8 cellular contexts compared by ENCODE assay signal in the genomic region with DNA sequence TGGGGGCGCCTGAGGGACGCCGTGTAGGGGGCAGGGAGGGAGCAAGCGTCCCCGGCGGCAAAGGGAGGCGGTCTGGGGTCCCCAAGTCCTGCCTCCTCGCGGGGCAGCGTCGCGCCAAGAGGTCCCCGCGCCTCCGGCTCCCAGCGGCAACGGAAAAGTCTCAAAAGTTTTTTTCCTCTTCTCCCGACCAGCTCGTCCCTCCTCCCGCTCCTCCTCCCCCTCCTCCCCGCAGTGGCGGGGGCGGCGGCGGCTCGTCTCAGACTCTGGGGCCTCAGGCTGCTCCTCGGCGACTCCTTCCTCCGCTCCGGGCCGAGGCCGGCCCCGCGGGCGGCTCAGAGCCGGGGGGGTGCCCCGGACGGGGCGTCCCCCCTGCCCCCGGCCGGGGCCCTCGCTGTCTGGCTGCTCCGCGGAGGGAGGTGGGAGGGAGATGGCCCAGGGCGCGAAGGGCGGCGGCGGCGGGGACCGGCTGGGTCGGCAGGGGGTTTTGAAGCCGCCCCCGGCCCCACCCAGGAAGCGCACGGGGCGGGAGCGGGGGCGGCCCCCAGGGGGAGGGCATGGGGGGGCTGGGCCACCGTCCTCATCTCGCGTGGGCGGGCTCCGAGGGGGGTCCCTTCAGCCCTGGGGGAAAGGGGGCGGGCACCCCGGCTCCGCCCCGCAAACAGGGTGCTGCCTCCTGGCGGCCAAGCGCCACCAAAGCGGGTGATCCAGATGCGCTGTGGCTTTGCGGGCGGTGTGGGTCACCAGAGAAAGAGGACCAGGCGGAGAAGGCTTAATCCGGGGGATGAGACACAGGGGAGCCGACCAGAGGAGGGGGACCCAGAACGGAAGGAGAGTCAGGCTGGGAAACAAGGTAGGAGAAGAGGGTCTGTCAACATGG. TPM values are rescaled to one million over a fixed set of nuclear protein-coding genes. Genes with fewer than 3 reads are reported as not detected.
DNase-seq lines count a peak whose midpoint lies in the region; ATAC-seq and TF ChIP-seq lines count a peak whose summit lies in the region.

Gene TGFB1 (minus strand): TSS at position 457 of the 877 bp plus-strand sequence. CDS start 878 bp downstream, outside the sequence.

- H3K9me3 ChIP-seq in CD4-positive, alpha-beta memory T cell (ENCODE audit: control insufficient read depth in 1 of 2, low read length in 2 of 2): no peaks in the 10 kb centered on the region
- H3K9me3 ChIP-seq in cardiac muscle cell (ENCODE audit: low read depth) (no peaks in the 10 kb centered on the region), transverse colon (no peaks in the 10 kb centered on the region)

- peak within 1 kb of the TSS; percentile 89 to 99 (median 98) for H3K27ac Mint-ChIP-seq in CD4-positive, alpha-beta memory T cell
- H3K27ac Mint-ChIP-seq in IgD-negative memory B cell: peak within 1 kb of the TSS; percentile 91 to 99 (median 97)

- no peaks in the 10 kb centered on the region for H3K27me3 ChIP-seq in CD4-positive, alpha-beta memory T cell (ENCODE audit: insufficient read depth, low read length)
- H3K27me3 ChIP-seq in cardiac muscle cell: no peaks in the 10 kb centered on the region
- H3K27me3 ChIP-seq in transverse colon: peaks cover 44% of the 10 kb centered on the region

- peak within 1 kb of the TSS; percentile 68 to 88 for H3K4me3 ChIP-seq in CD4-positive, alpha-beta memory T cell (ENCODE audit: low read length in 2 of 2)
- H3K4me3 ChIP-seq in cardiac muscle cell: peak within 1 kb of the TSS; percentile 68
- peak within 1 kb of the TSS; percentile 67 to 75 (median 71) for H3K4me3 ChIP-seq in transverse colon

- intact Hi-C loops in CD4-positive, alpha-beta memory T cell (cut with micrococcal nuclease): loop anchor here (1.0 to 5.0 kb wide), 5 partner anchors 10 to 199 kb away; partner anchors contain the start of genes BCKDHA and EXOSC5
- intact Hi-C loops in transverse colon (cut with DNase I; ENCODE audit: low total_unique reads): no loop called here

- 1% methylated on average over 63 of the region's 78 CpGs; no CpG with 5 or more reads in 1 of the 2 donors for WGBS in transverse colon (ENCODE audit: low coverage in 1 of 2), 2 donors

- in situ Hi-C loops in transverse colon (cut with MboI; ENCODE audit: low pct_ligation_motif_present in 1 of 4, low pct_unique_long_range_greater_than_20kb in 1 of 4, low sequenced_read_pairs in 3 of 4): no loop called here

- H3K4me1 ChIP-seq in CD4-positive, alpha-beta memory T cell (ENCODE audit: insufficient read depth, low read length): peaks cover 68% of the 10 kb centered on the region
- H3K4me1 ChIP-seq in cardiac muscle cell (ENCODE audit: low read depth): no peaks in the 10 kb centered on the region
- peaks cover 5 to 49% (median 34%) of the 10 kb centered on the region in 4 donors for H3K4me1 ChIP-seq in transverse colon

- peak within 1 kb of the TSS; percentile 90 to 100 (median 99) for H3K4me3 Mint-ChIP-seq in CD4-positive, alpha-beta memory T cell
- H3K4me3 Mint-ChIP-seq in IgD-negative memory B cell: peak within 1 kb of the TSS; percentile 98 to 100 (median 98)

- no peaks in the 10 kb centered on the region for H3K36me3 ChIP-seq in CD4-positive, alpha-beta memory T cell (ENCODE audit: insufficient read depth, low read length)
- H3K36me3 ChIP-seq in cardiac muscle cell (no peaks in the 10 kb centered on the region), transverse colon (no peaks in the 10 kb centered on the region)

- H3K4me1 Mint-ChIP-seq in CD4-positive, alpha-beta memory T cell: peaks cover 51 to 73% (median 61%) of the 10 kb centered on the region in 4 donors
- peaks cover 28 to 32% (median 32%) of the 10 kb centered on the region in 3 donors for H3K4me1 Mint-ChIP-seq in IgD-negative memory B cell

- CTCF ChIA-PET in CD4-positive, alpha-beta memory T cell (lab: Charles Lee; ENCODE audit: partially characterized antibody): interaction anchor here (1.6 to 3.1 kb wide), 9 partner anchors 7 to 57 kb away, joined by 4 to 48 read pairs (median 12); partner anchors contain the start of gene B9D2

- no peak for TF ChIP-seq POLR2A in transverse colon (IDR thresholded peaks at IDR 0.05)

- H3K27ac ChIP-seq in CD4-positive, alpha-beta memory T cell (ENCODE audit: low read depth, low read length): peak within 1 kb of the TSS; percentile 91
- H3K27ac ChIP-seq in cardiac muscle cell: no peak within 1 kb of the TSS
- peak within 1 kb of the TSS; percentile 87 to 90 (median 88) for H3K27ac ChIP-seq in transverse colon

- no peak for TF ChIP-seq EP300 in transverse colon (IDR thresholded peaks at IDR 0.05; ENCODE audit: low read depth)

- TF ChIP-seq CTCF in cardiac muscle cell (IDR thresholded peaks at IDR 0.05; ENCODE audit: low read depth, low read length) (peak; percentile 88), transverse colon (IDR thresholded peaks at IDR 0.05) (peak; percentile 84 to 92 (median 84))

- peak; percentile 42 for ATAC-seq in GM19468 (IDR thresholded peaks at IDR 0.05; ENCODE audit: extremely low read depth, unreplicated experiment)

- H3K27me3 Mint-ChIP-seq in CD4-positive, alpha-beta memory T cell: no peaks in the 10 kb centered on the region
- no peaks in the 10 kb centered on the region for H3K27me3 Mint-ChIP-seq in IgD-negative memory B cell

- H3K36me3 Mint-ChIP-seq in CD4-positive, alpha-beta memory T cell: peaks cover 5 to 41% of the 10 kb centered on the region in 2 donors
- peaks cover 8% of the 10 kb centered on the region for H3K36me3 Mint-ChIP-seq in IgD-negative memory B cell

- peaks cover 0 to 6% (median 0%) of the 10 kb centered on the region in 8 donors for H3K9me3 Mint-ChIP-seq in CD4-positive, alpha-beta memory T cell
- H3K9me3 Mint-ChIP-seq in IgD-negative memory B cell: peaks cover 0 to 3% (median 0%) of the 10 kb centered on the region in 3 donors

- POLR2A ChIA-PET in CD4-positive, alpha-beta memory T cell (lab: Charles Lee; ENCODE audit: partially characterized antibody): interaction anchor here (0.7 to 13.8 kb wide), 18 partner anchors 9 to 576 kb away, joined by 3 to 273 read pairs (median 12); partner anchors contain the start of genes B9D2, CCDC97, DMAC2 and EXOSC5

- peak; percentile 93 to 95 (median 94) for DNase-seq in CD4-positive, alpha-beta memory T cell
- peak; percentile 92 for DNase-seq in T follicular helper cell (ENCODE audit: low read depth)
- DNase-seq in activated naive CD8-positive, alpha-beta T cell treated with anti-CD3 and anti-CD28 coated beads, Interleukin-2, amount 50 U/mL, for 16 hours (ENCODE audit: low read depth, low spot score): peak; percentile 88
- DNase-seq in cardiac muscle cell (ENCODE audit: low read depth in 1 of 2, low spot score in 1 of 2): peak; percentile 77 to 95
- peak; percentile 61 for DNase-seq in pons (ENCODE audit: low spot score)
- DNase-seq in transverse colon: peak; percentile 90

RNA-seq across cellular contexts. Expression of gene TGFB1, which starts in this region (rescaled TPM):
- 100 to 1,000 TPM; 136 to 143 TPM for total RNA-seq in CD4-positive, alpha-beta memory T cell
- 10 to 100 TPM; 28.1 to 83.7 TPM for polyA plus RNA-seq in CD4-positive, alpha-beta memory T cell
- polyA plus RNA-seq in IgD-negative memory B cell (49.3 TPM), cardiac muscle cell (34.8 and 52.3 TPM in 2 replicates)
- total RNA-seq in cardiac muscle cell (19.4 and 32.6 TPM in 2 replicates), transverse colon (10 to 100 TPM in 2 of 4 donors, 1 to 10 TPM in 2; 4.4 to 30.3 (median 9.7) TPM)
